Comparison of ENCODE assay signal across 19 cellular contexts in genomic region chr22:38712496-38713207, GRCh38. TPM values are rescaled to one million over a fixed set of nuclear protein-coding genes. Genes with fewer than 3 reads are reported as not detected.
DNase-seq lines count a peak whose midpoint lies in the region; ATAC-seq, FAIRE-seq and TF ChIP-seq lines count a peak whose summit lies in the region.
"Had no signal": no experiment of that assay in that cellular context is flagged by ENCODE, and none has a peak within 500 bp of the region (broad histone marks: within the 10 kb centered on the region; RNA-seq: fewer than 3 reads in every experiment).

No MANE protein-coding gene starts in this region.

- H3K36me3 Mint-ChIP-seq in CD4-positive, alpha-beta T cell (ENCODE audit: low read depth), result peaks cover 88% of the 10 kb centered on the region
- H3K36me3 Mint-ChIP-seq in brain, result peaks cover 39% of the 10 kb centered on the region
- no peaks in the 10 kb centered on the region for H3K36me3 Mint-ChIP-seq in natural killer cell
- peaks cover 19% of the 10 kb centered on the region for H3K36me3 Mint-ChIP-seq in HFFc6 (ENCODE audit: low read depth)

- ATAC-seq in CD4-positive, alpha-beta T cell (ENCODE audit: poor library complexity), result no peak
- ATAC-seq in natural killer cell (no peak), GM19395 (IDR thresholded peaks at IDR 0.05; ENCODE audit: unreplicated experiment) (no peak), HG03095 (IDR thresholded peaks at IDR 0.05; ENCODE audit: unreplicated experiment) (no peak)
- ATAC-seq: body of pancreas, left colon had no signal

- peak overlapping the region; percentile 48 for H3K27ac Mint-ChIP-seq in CD4-positive, alpha-beta T cell
- H3K27ac Mint-ChIP-seq in brain (peak overlapping the region; percentile 29 to 71 (median 68)), natural killer cell (peak overlapping the region; percentile 39 to 67), HFFc6 (no peak overlapping the region)

- H3K9me3 Mint-ChIP-seq in CD4-positive, alpha-beta T cell, result no peaks in the 10 kb centered on the region
- H3K9me3 Mint-ChIP-seq in brain (no peaks in the 10 kb centered on the region), natural killer cell (no peaks in the 10 kb centered on the region), HFFc6 (no peaks in the 10 kb centered on the region)
- H3K9me3 Mint-ChIP-seq: activated CD4-positive, alpha-beta memory T cell treated with anti-CD3 and anti-CD28 coated beads for 36 hours had no signal

- H3K27ac ChIP-seq in CD4-positive, alpha-beta T cell (ENCODE audit: low read depth, low read length), result no peak overlapping the region
- H3K27ac ChIP-seq in HEK293 (ENCODE audit: extremely low read depth, low read depth, low read length), result no peak overlapping the region
- H3K27ac ChIP-seq: body of pancreas, suprapubic skin had no signal

- CTCF ChIA-PET in CD4-positive, alpha-beta T cell (lab: Charles Lee), result no interaction called here
- CTCF ChIA-PET in HEK293 (lab: Yijun Ruan, JAX), result interaction anchor here (1.4 kb wide), 1 partner anchor 13 kb away, joined by 3 read pairs; no protein-coding TSS in a partner anchor

- H3K4me1 Mint-ChIP-seq in CD4-positive, alpha-beta T cell (ENCODE audit: low read depth), result peaks cover 75% of the 10 kb centered on the region
- H3K4me1 Mint-ChIP-seq in brain (peaks cover 85% of the 10 kb centered on the region), natural killer cell (peaks cover 79 to 81% of the 10 kb centered on the region in 2 donors), HFFc6 (ENCODE audit: low read depth) (peaks cover 59% of the 10 kb centered on the region)

- H3K36me3 ChIP-seq in HEK293 (ENCODE audit: control insufficient read depth in 2 of 2, insufficient read depth in 1 of 2, low read length in 2 of 2), result peaks cover 5 to 72% of the 10 kb centered on the region in 2 experiments; a peak in 2 of 3 replicates

- H3K27me3 Mint-ChIP-seq in CD4-positive, alpha-beta T cell, result no peaks in the 10 kb centered on the region
- H3K27me3 Mint-ChIP-seq in brain (peaks cover 5% of the 10 kb centered on the region), natural killer cell (ENCODE audit: low read depth in 2 of 2) (no peaks in the 10 kb centered on the region), HFFc6 (ENCODE audit: insufficient read depth) (no peaks in the 10 kb centered on the region; the same call in none of the 2 replicates)
- H3K27me3 Mint-ChIP-seq: activated CD4-positive, alpha-beta memory T cell treated with anti-CD3 and anti-CD28 coated beads for 36 hours had no signal

- POLR2A ChIA-PET in CD4-positive, alpha-beta T cell (lab: Charles Lee), result no interaction called here
- POLR2A ChIA-PET in HEK293 (lab: Yijun Ruan, JAX), result no interaction called here

- H3K4me1 ChIP-seq in HEK293 (ENCODE audit: control insufficient read depth, insufficient read depth, low read length), result peaks cover 8% of the 10 kb centered on the region

- no peak overlapping the region for H3K4me3 Mint-ChIP-seq in CD4-positive, alpha-beta T cell
- H3K4me3 Mint-ChIP-seq in brain (peak overlapping the region in 4 of 5 experiments; percentile 10 to 52 (median 28)), natural killer cell (no peak overlapping the region), HFFc6 (no peak overlapping the region)
- H3K4me3 Mint-ChIP-seq: activated CD4-positive, alpha-beta memory T cell treated with anti-CD3 and anti-CD28 coated beads for 36 hours had no signal

- DNase-seq in CD4-positive, alpha-beta T cell, result no peak
- DNase-seq in natural killer cell (no peak), HFFc6 (no peak), D721Med (ENCODE audit: insufficient read length, low spot score) (no peak)
- DNase-seq: activated CD4-positive, alpha-beta memory T cell treated with anti-CD3 and anti-CD28 coated beads for 36 hours; activated effector memory CD4-positive, alpha-beta T cell treated with Interleukin-2 at 50 U/mL for 16 hours; AML-193; body of pancreas; effector CD4-positive, alpha-beta T cell; hypothalamus; NCI-H1694 treated with DMSO at 0.1 percent for 48 hours; NCI-H446 treated with DMSO at 0.1 percent for 48 hours; SHP77 had no signal

- TF ChIP-seq CTCF in CD4-positive, alpha-beta T cell (IDR thresholded peaks at IDR 0.05), result no peak
- TF ChIP-seq CTCF in HEK293 (tag by site-specific recombination; IDR thresholded peaks at IDR 0.05) (no peak), brain (conservative IDR thresholded peaks at IDR 0.05) (no peak), natural killer cell (IDR thresholded peaks at IDR 0.05) (no peak), HFFc6 (IDR thresholded peaks at IDR 0.05) (no peak), D721Med (IDR thresholded peaks at IDR 0.05; ENCODE audit: insufficient read depth, missing control alignments) (no peak)

- no peaks in the 10 kb centered on the region for H3K27me3 ChIP-seq in CD4-positive, alpha-beta T cell (ENCODE audit: control insufficient read depth, insufficient read depth, low read length)
- H3K27me3 ChIP-seq: body of pancreas, suprapubic skin had no signal

- no peak for FAIRE-seq in D721Med (lab: Jason Lieb, UNC)

- H3K4me3 ChIP-seq in HEK293 (ENCODE audit: low read depth, low read length), result no peak overlapping the region
- H3K4me3 ChIP-seq: body of pancreas, suprapubic skin had no signal

- intact Hi-C loops in CD4-positive, alpha-beta T cell (cut with DNase I, micrococcal nuclease), result no loop called here
- intact Hi-C loops in natural killer cell (cut with micrococcal nuclease), result no loop called here

- H3K9me3 ChIP-seq in CD4-positive, alpha-beta T cell (ENCODE audit: control insufficient read depth, low read length), result no peaks in the 10 kb centered on the region
- H3K9me3 ChIP-seq in HEK293 (ENCODE audit: control insufficient read depth, insufficient read depth, low read depth, low read length), result no peaks in the 10 kb centered on the region
- H3K9me3 ChIP-seq: body of pancreas, suprapubic skin had no signal

TF ChIP-seq in HEK293, 187 proteins besides CTCF, POLR2A, EP300 and RAD21:
- TF ChIP-seq ZNF449 (tag by site-specific recombination; IDR thresholded peaks at IDR 0.05), result peak; percentile 94
- no peak for TF ChIP-seq GLIS1 (tag by site-specific recombination; IDR thresholded peaks at IDR 0.05)

RNA-seq across cellular contexts. Expression of gene GTPBP1, which starts 6.9 kb away (rescaled TPM):
- total RNA-seq in CD4-positive, alpha-beta T cell, result 100 to 1,000 TPM; 263 to 272 TPM
- polyA plus RNA-seq in brain (ENCODE audit: insufficient read depth, low read depth, low replicate concordance), result 80.4 TPM
- 100 to 1,000 TPM; 236 to 259 (median 249) TPM for total RNA-seq in natural killer cell
- total RNA-seq in HFFc6 (2021; fragmentation: NEBNext Ultra II Directional; extraction: Animal tissue kit (Norgen Biotek cat#: 25700)), result 10 to 100 TPM; 32.1 to 40.8 (median 38.4) TPM

RNA-seq across cellular contexts. Expression of gene JOSD1, which starts 11.9 kb away (rescaled TPM):
- total RNA-seq in CD4-positive, alpha-beta T cell, result 100 to 1,000 TPM; 303 to 307 TPM
- 45.7 TPM for polyA plus RNA-seq in brain (ENCODE audit: insufficient read depth, low read depth, low replicate concordance)
- total RNA-seq in natural killer cell, result 100 to 1,000 TPM; 123 to 165 (median 128) TPM
- 10 to 100 TPM; 37.8 to 44.6 (median 41.0) TPM for total RNA-seq in HFFc6 (2021; fragmentation: NEBNext Ultra II Directional; extraction: Animal tissue kit (Norgen Biotek cat#: 25700))

RNA-seq across cellular contexts. Expression of gene TOMM22, which starts 30.9 kb away (rescaled TPM):
- total RNA-seq in CD4-positive, alpha-beta T cell, result 10 to 100 TPM; 53.7 to 54.8 TPM
- 72.7 TPM for polyA plus RNA-seq in brain (ENCODE audit: insufficient read depth, low read depth, low replicate concordance)
- total RNA-seq in natural killer cell, result 10 to 100 TPM; 45.9 to 50.6 (median 47.5) TPM
- 100 to 1,000 TPM; 121 to 141 (median 132) TPM for total RNA-seq in HFFc6 (2021; fragmentation: NEBNext Ultra II Directional; extraction: Animal tissue kit (Norgen Biotek cat#: 25700))

RNA-seq across cellular contexts. Expression of gene SUN2, which starts 43.1 kb away (rescaled TPM):
- 100 to 1,000 TPM; 440 to 453 TPM for total RNA-seq in CD4-positive, alpha-beta T cell
- 251 TPM for polyA plus RNA-seq in brain (ENCODE audit: insufficient read depth, low read depth, low replicate concordance)
- total RNA-seq in natural killer cell, result 1,000 to 10,000 TPM in 1 of 3 donors, 100 to 1,000 TPM in 2; 882 to 1,056 (median 886) TPM
- 100 to 1,000 TPM in 3 of 6 experiments, 10 to 100 TPM in 3; 90.4 to 104 (median 100.0) TPM for total RNA-seq in HFFc6 (2021; fragmentation: NEBNext Ultra II Directional; extraction: Animal tissue kit (Norgen Biotek cat#: 25700))

RNA-seq across cellular contexts. Expression of gene CBY1, which starts 56.2 kb away (rescaled TPM):
- 1 to 10 TPM; 4.6 to 7.6 TPM for total RNA-seq in CD4-positive, alpha-beta T cell
- polyA plus RNA-seq in brain (ENCODE audit: insufficient read depth, low read depth, low replicate concordance), result 57.4 TPM
- 10 to 100 TPM in 2 of 3 donors, 1 to 10 TPM in 1; 8.2 to 10.9 (median 10.8) TPM for total RNA-seq in natural killer cell
- total RNA-seq in HFFc6 (2021; fragmentation: NEBNext Ultra II Directional; extraction: Animal tissue kit (Norgen Biotek cat#: 25700)), result 10 to 100 TPM; 21.9 to 32.4 (median 25.9) TPM

Comparison
In these comparisons a context has a peak if more than half of its experiments do, and no peak if none do; other contexts are left out.
1. H3K4me3 Mint-ChIP-seq: peak in brain (4 of 5); none in CD4-positive, alpha-beta T cell (single experiment), natural killer cell (single experiment) and HFFc6 (single experiment).
2. RNA of gene GTPBP1, which starts 6.9 kb away (total RNA-seq): 263 to 272 TPM in CD4-positive, alpha-beta T cell and 236 to 259 TPM in natural killer cell; 32.1 to 40.8 TPM in HFFc6; every median in the first group is over 4 times any median in the second.